27 cellular contexts compared by ENCODE assay signal in genomic region chr18:76978616-76979015, GRCh38.
DNase-seq lines count a peak whose midpoint lies in the region; ATAC-seq lines count a peak whose summit lies in the region.
"Had no signal": no experiment of that assay in that cellular context is flagged by ENCODE, and none has a peak within 500 bp of the region (broad histone marks: within the 10 kb centered on the region; RNA-seq: fewer than 3 reads in every experiment).

No MANE protein-coding gene starts in this region.

- DNase-seq in activated CD4-positive, alpha-beta memory T cell treated with anti-CD3 and anti-CD28 coated beads, Interleukin-2, amount 10 ng/mL, durations not matched to agents 7 days and 5 days, result peak; percentile 11
- DNase-seq in memory B cell (ENCODE audit: low spot score in 2 of 2) (no peak), NCI-H524 treated with DMSO at 0.1 percent for 48 hours (lab: John Stamatoyannopoulos, UW) (no peak), COLO668 (lab: John Stamatoyannopoulos, UW; ENCODE audit: unreplicated experiment) (no peak), HK-2 (ENCODE audit: unreplicated experiment) (no peak)
- no peak for DNase-seq in stimulated activated effector memory CD8-positive, alpha-beta T cell treated with anti-CD3 and anti-CD28 coated beads, Interleukin-12 subunit alpha, Interleukin-12 subunit beta, amount 100 ng/mL, for 72 hours (ENCODE audit: low spot score in 2 of 2)
- DNase-seq: activated effector memory CD4-positive, alpha-beta T cell treated with Interleukin-2 at 50 U/mL for 16 hours; activated naive CD8-positive, alpha-beta T cell treated with anti-CD3 and anti-CD28 coated beads for 36 hours; activated T-cell treated with anti-CD3 and anti-CD28 coated beads for 4 hours; gastrocnemius medialis; hippocampal formation; IMR-90; natural killer cell; NCI-H1092; NCI-H1694 treated with DMSO at 0.1 percent for 48 hours; NCI-H2171; SHP77 treated with DMSO at 0.1 percent for 48 hours; stimulated activated CD4-positive, alpha-beta T cell treated with anti-CD3 and anti-CD28 coated beads, Interleukin-12 subunit alpha, Interleukin-12 subunit beta, amount 100 ng/mL, for 4 hours; stimulated activated CD4-positive, alpha-beta T cell treated with anti-CD3 and anti-CD28 coated beads, Interleukin-4, amount 100 ng/mL, for 4 hours; stimulated activated naive CD8-positive, alpha-beta T cell treated with anti-CD3 and anti-CD28 coated beads, Interleukin-15, Interleukin-2, amounts not matched to agents 100 U/mL and 50 U/mL, for 24 hours; SW 1271; T1000 had no signal

- H3K4me1 Mint-ChIP-seq in IgD-negative memory B cell (peaks cover 48 to 62% (median 51%) of the 10 kb centered on the region in 3 donors), memory B cell (peaks cover 61% of the 10 kb centered on the region)
- peaks cover 6% of the 10 kb centered on the region for H3K4me1 Mint-ChIP-seq in activated CD4-positive, alpha-beta memory T cell treated with anti-CD3 and anti-CD28 coated beads, Interleukin-2, amount 10 ng/mL, durations not matched to agents 7 days and 5 days
- peaks cover 7% of the 10 kb centered on the region for H3K4me1 Mint-ChIP-seq in stimulated activated effector memory CD8-positive, alpha-beta T cell treated with anti-CD3 and anti-CD28 coated beads, Interleukin-12 subunit alpha, Interleukin-12 subunit beta, amount 100 ng/mL, for 72 hours

- peaks cover 6% of the 10 kb centered on the region for H3K36me3 Mint-ChIP-seq in IgD-negative memory B cell
- H3K36me3 Mint-ChIP-seq in activated CD4-positive, alpha-beta memory T cell treated with anti-CD3 and anti-CD28 coated beads, Interleukin-2, amount 10 ng/mL, durations not matched to agents 7 days and 5 days (ENCODE audit: low read depth), result no peaks in the 10 kb centered on the region
- H3K36me3 Mint-ChIP-seq in memory B cell, result peaks cover 5% of the 10 kb centered on the region
- peaks cover 5% of the 10 kb centered on the region for H3K36me3 Mint-ChIP-seq in stimulated activated effector memory CD8-positive, alpha-beta T cell treated with anti-CD3 and anti-CD28 coated beads, Interleukin-12 subunit alpha, Interleukin-12 subunit beta, amount 100 ng/mL, for 72 hours
- H3K36me3 Mint-ChIP-seq: WTC11 had no signal

- H3K27me3 Mint-ChIP-seq in IgD-negative memory B cell (no peaks in the 10 kb centered on the region), memory B cell (no peaks in the 10 kb centered on the region)
- no peaks in the 10 kb centered on the region for H3K27me3 Mint-ChIP-seq in activated CD4-positive, alpha-beta memory T cell treated with anti-CD3 and anti-CD28 coated beads, Interleukin-2, amount 10 ng/mL, durations not matched to agents 7 days and 5 days
- H3K27me3 Mint-ChIP-seq: activated naive CD8-positive, alpha-beta T cell treated with anti-CD3 and anti-CD28 coated beads for 36 hours; dendritic cell treated with granulocyte-macrophage colony-stimulating factor and Interleukin-4, amounts not matched to agents 40 ng/mL and 50 ng/mL, for 4 days had no signal

- H3K27ac Mint-ChIP-seq in IgD-negative memory B cell (peak overlapping the region; percentile 93 to 99 (median 97)), memory B cell (peak overlapping the region; percentile 100)
- H3K27ac Mint-ChIP-seq in activated CD4-positive, alpha-beta memory T cell treated with anti-CD3 and anti-CD28 coated beads, Interleukin-2, amount 10 ng/mL, durations not matched to agents 7 days and 5 days, result no peak overlapping the region
- H3K27ac Mint-ChIP-seq in stimulated activated effector memory CD8-positive, alpha-beta T cell treated with anti-CD3 and anti-CD28 coated beads, Interleukin-12 subunit alpha, Interleukin-12 subunit beta, amount 100 ng/mL, for 72 hours, result peak overlapping the region; percentile 43
- H3K27ac Mint-ChIP-seq: activated naive CD8-positive, alpha-beta T cell treated with anti-CD3 and anti-CD28 coated beads for 36 hours; dendritic cell treated with granulocyte-macrophage colony-stimulating factor and Interleukin-4, amounts not matched to agents 40 ng/mL and 50 ng/mL, for 4 days; natural killer cell; WTC11 had no signal

- peak overlapping the region; percentile 63 to 93 (median 82) for H3K4me3 Mint-ChIP-seq in IgD-negative memory B cell
- no peak overlapping the region for H3K4me3 Mint-ChIP-seq in activated CD4-positive, alpha-beta memory T cell treated with anti-CD3 and anti-CD28 coated beads, Interleukin-2, amount 10 ng/mL, durations not matched to agents 7 days and 5 days
- peak overlapping the region; percentile 80 for H3K4me3 Mint-ChIP-seq in memory B cell
- no peak overlapping the region for H3K4me3 Mint-ChIP-seq in stimulated activated effector memory CD8-positive, alpha-beta T cell treated with anti-CD3 and anti-CD28 coated beads, Interleukin-12 subunit alpha, Interleukin-12 subunit beta, amount 100 ng/mL, for 72 hours
- H3K4me3 Mint-ChIP-seq: activated naive CD8-positive, alpha-beta T cell treated with anti-CD3 and anti-CD28 coated beads for 36 hours; dendritic cell treated with granulocyte-macrophage colony-stimulating factor and Interleukin-4, amounts not matched to agents 40 ng/mL and 50 ng/mL, for 4 days; natural killer cell; WTC11 had no signal

- H3K9me3 Mint-ChIP-seq in IgD-negative memory B cell (peaks cover 0 to 10% (median 0%) of the 10 kb centered on the region in 3 donors), memory B cell (peaks cover 3% of the 10 kb centered on the region)
- no peaks in the 10 kb centered on the region for H3K9me3 Mint-ChIP-seq in activated CD4-positive, alpha-beta memory T cell treated with anti-CD3 and anti-CD28 coated beads, Interleukin-2, amount 10 ng/mL, durations not matched to agents 7 days and 5 days
- no peaks in the 10 kb centered on the region for H3K9me3 Mint-ChIP-seq in stimulated activated effector memory CD8-positive, alpha-beta T cell treated with anti-CD3 and anti-CD28 coated beads, Interleukin-12 subunit alpha, Interleukin-12 subunit beta, amount 100 ng/mL, for 72 hours
- H3K9me3 Mint-ChIP-seq: activated naive CD8-positive, alpha-beta T cell treated with anti-CD3 and anti-CD28 coated beads for 36 hours; dendritic cell treated with granulocyte-macrophage colony-stimulating factor and Interleukin-4, amounts not matched to agents 40 ng/mL and 50 ng/mL, for 4 days; natural killer cell; WTC11 had no signal

- CTCF ChIA-PET in activated CD4-positive, alpha-beta memory T cell treated with anti-CD3 and anti-CD28 coated beads, Interleukin-2, amount 10 ng/mL, durations not matched to agents 7 days and 5 days (lab: Charles Lee), result no interaction called here

- ATAC-seq in memory B cell (ENCODE audit: low read depth), result peak; percentile 45
- ATAC-seq in stimulated activated effector memory CD8-positive, alpha-beta T cell treated with anti-CD3 and anti-CD28 coated beads, Interleukin-12 subunit alpha, Interleukin-12 subunit beta, amount 100 ng/mL, for 72 hours, result no peak
- no peak for ATAC-seq in HG02763 (IDR thresholded peaks at IDR 0.05; ENCODE audit: unreplicated experiment)
- ATAC-seq: left lung; natural killer cell; stimulated activated naive CD8-positive, alpha-beta T cell treated with anti-CD3 and anti-CD28 coated beads, Interleukin-15, Interleukin-2, amounts not matched to agents 100 U/mL and 50 U/mL, for 24 hours; WTC11 had no signal

- POLR2A ChIA-PET in activated CD4-positive, alpha-beta memory T cell treated with anti-CD3 and anti-CD28 coated beads, Interleukin-2, amount 10 ng/mL, durations not matched to agents 7 days and 5 days (lab: Charles Lee), result no interaction called here

Comparison
In these comparisons a context has a peak if more than half of its experiments do, and no peak if none do; other contexts are left out.
1. H3K4me3 Mint-ChIP-seq: peak in IgD-negative memory B cell (4 of 4) and memory B cell (single experiment); none in activated CD4-positive, alpha-beta memory T cell treated with anti-CD3 and anti-CD28 coated beads, Interleukin-2, amount 10 ng/mL, durations not matched to agents 7 days and 5 days (single experiment) and stimulated activated effector memory CD8-positive, alpha-beta T cell treated with anti-CD3 and anti-CD28 coated beads, Interleukin-12 subunit alpha, Interleukin-12 subunit beta, amount 100 ng/mL, for 72 hours (single experiment).